ENCODE assay signal across 22 cellular contexts in genomic region chr22:33337524-33337923, GRCh38.
"Had no signal": no experiment of that assay in that cellular context is flagged by ENCODE, and none has a peak within 500 bp of the region (broad histone marks: within the 10 kb centered on the region; RNA-seq: fewer than 3 reads in every experiment).

No MANE protein-coding gene starts in this region.

- H3K27ac ChIP-seq: adrenal gland, cardiac muscle cell, dorsolateral prefrontal cortex, foreskin keratinocyte, left ventricle myocardium inferior, neutrophil, parathyroid adenoma, tibial nerve had no signal

- H3K79me2 ChIP-seq: parathyroid adenoma had no signal

- H3K36me3 ChIP-seq: adrenal gland, cardiac muscle cell, neutrophil had no signal

- DNase-seq: activated CD4-positive, alpha-beta memory T cell treated with anti-CD3 and anti-CD28 coated beads for 36 hours; activated gamma-delta T cell treated with Interleukin-2 at 50 U/mL for 16 hours; activated T-cell treated with anti-CD3 and anti-CD28 coated beads for 4 hours; adrenal gland; dorsolateral prefrontal cortex; foreskin keratinocyte; hippocampal formation; left ventricle myocardium inferior; stimulated activated CD4-positive, alpha-beta T cell treated with anti-CD3 and anti-CD28 coated beads, Interleukin-12 subunit alpha, Interleukin-12 subunit beta, amount 100 ng/mL, for 4 hours; stimulated activated CD4-positive, alpha-beta T cell treated with anti-CD3 and anti-CD28 coated beads, Interleukin-1b, Interleukin-23, amount 100 ng/mL, for 48 hours; stimulated activated CD8-positive, alpha-beta memory T cell treated with anti-CD3 and anti-CD28 coated beads, Interleukin-4, amount 100 ng/mL, for 48 hours; stimulated activated naive CD4-positive, alpha-beta T cell; substantia nigra; SW 1271 had no signal

- H3K27me3 ChIP-seq: adrenal gland, cardiac muscle cell, dorsolateral prefrontal cortex, foreskin keratinocyte, neutrophil, tibial nerve had no signal

- H3K4me3 ChIP-seq: adrenal gland, cardiac muscle cell, dorsolateral prefrontal cortex, left ventricle myocardium inferior, tibial nerve had no signal

- H3K9me3 ChIP-seq: adrenal gland, left ventricle myocardium inferior, neutrophil, tibial nerve had no signal

- ATAC-seq: activated naive CD4-positive, alpha-beta T cell treated with anti-CD3 and anti-CD28 coated beads, Interleukin-2, amount 50 U/mL, for 72 hours; foreskin keratinocyte; natural killer cell treated with Interleukin-12 subunit alpha and Interleukin-12 subunit beta and Interleukin-15 and Interleukin-18, amount 100 ng/mL, for 72 hours had no signal

- H3K4me1 ChIP-seq: adrenal gland, foreskin keratinocyte, parathyroid adenoma had no signal

- FAIRE-seq: islet of Langerhans, TTC549 had no signal

- H2AFZ ChIP-seq: parathyroid adenoma had no signal

- H3K9ac ChIP-seq: parathyroid adenoma had no signal
